Comparison of ENCODE assay signal across 7 cellular contexts in genomic region chr16:70199170-70199569, GRCh38. TPM values are rescaled to one million over a fixed set of nuclear protein-coding genes. Genes with fewer than 3 reads are reported as not detected.
"Had no signal": no experiment of that assay in that cellular context is flagged by ENCODE, and none has a peak within 500 bp of the region (broad histone marks: within the 10 kb centered on the region; RNA-seq: fewer than 3 reads in every experiment).

No MANE protein-coding gene starts in this region.

RNA-seq across cellular contexts. Expression of gene CLEC18C, which starts 25.6 kb away (rescaled TPM):
- total RNA-seq: subcutaneous adipose tissue, suprapubic skin, upper lobe of right lung had no signal
- polyA plus RNA-seq: immature natural killer cell; mammary epithelial cell; naive thymus-derived CD8-positive, alpha-beta T cell; right cardiac atrium had no signal
